In the genomic region with DNA sequence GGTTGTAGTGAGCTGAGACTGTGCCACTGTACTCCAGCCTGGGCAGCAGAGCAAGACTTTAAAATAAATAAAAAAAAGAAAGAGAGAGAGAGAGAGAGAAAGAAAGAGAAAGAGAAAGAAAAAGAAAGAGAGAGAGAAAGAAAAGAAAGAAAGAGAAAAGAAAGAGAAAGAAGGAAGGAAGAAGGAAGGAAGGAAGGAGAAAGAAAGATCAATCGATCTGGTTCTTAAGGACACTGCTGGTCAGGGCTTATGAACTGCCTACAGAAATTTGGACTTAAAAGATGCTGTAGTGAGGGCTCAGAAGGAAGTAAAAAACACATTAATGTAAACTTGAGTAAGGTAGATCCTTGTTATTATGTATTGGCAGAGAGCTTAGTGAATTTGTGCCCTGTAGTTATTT, we compare ENCODE assay signal across 29 cellular contexts.
"Had no signal": no experiment of that assay in that cellular context is flagged by ENCODE, and none has a peak within 500 bp of the region (broad histone marks: within the 10 kb centered on the region; RNA-seq: fewer than 3 reads in every experiment).

No MANE protein-coding gene starts in this region.

- ATAC-seq: naive thymus-derived CD8-positive, alpha-beta T cell; natural killer cell treated with Interleukin-12 subunit alpha and Interleukin-12 subunit beta and Interleukin-15 and Interleukin-18, amount 100 ng/mL, for 72 hours; psoas muscle; right cardiac atrium; right lobe of liver; stimulated activated effector memory CD8-positive, alpha-beta T cell treated with anti-CD3 and anti-CD28 coated beads, Interleukin-12 subunit alpha, Interleukin-12 subunit beta, amount 100 ng/mL, for 72 hours; stimulated activated naive B cell treated with anti-CD40 and anti-IgM and Interleukin-4, amounts not matched to agents 10 μg/mL and 1 μg/mL and 100 μg/mL, for 72 hours had no signal

- H3K27me3 ChIP-seq: neural progenitor cell, ovary, right lobe of liver, sigmoid colon, stomach, thyroid gland, tibial nerve, upper lobe of left lung, vagina had no signal

- H3K4me1 ChIP-seq: neural progenitor cell, parathyroid adenoma, psoas muscle, right lobe of liver, sigmoid colon, stomach, thyroid gland, tibial nerve, upper lobe of left lung, vagina had no signal

- H3K27me3 Mint-ChIP-seq: naive thymus-derived CD8-positive, alpha-beta T cell; natural killer cell treated with Interleukin-12 subunit alpha and Interleukin-12 subunit beta and Interleukin-15 and Interleukin-18, amount 100 ng/mL, for 72 hours; progenitor cell of endocrine pancreas; stimulated activated naive B cell treated with anti-CD40 and anti-IgM and Interleukin-4, amounts not matched to agents 10 μg/mL and 1 μg/mL and 100 μg/mL, for 72 hours; stimulated activated naive CD8-positive, alpha-beta T cell treated with anti-CD3 and anti-CD28 coated beads, Interleukin-15, Interleukin-2, amounts not matched to agents 100 ng/mL and 50 ng/mL, for 24 hours had no signal

- H3K27ac Mint-ChIP-seq: natural killer cell treated with Interleukin-12 subunit alpha and Interleukin-12 subunit beta and Interleukin-15 and Interleukin-18, amount 100 ng/mL, for 72 hours; neural progenitor cell; progenitor cell of endocrine pancreas; stimulated activated effector memory CD8-positive, alpha-beta T cell treated with anti-CD3 and anti-CD28 coated beads, Interleukin-12 subunit alpha, Interleukin-12 subunit beta, amount 100 ng/mL, for 72 hours; stimulated activated naive B cell treated with anti-CD40 and anti-IgM and Interleukin-4, amounts not matched to agents 10 μg/mL and 1 μg/mL and 100 μg/mL, for 72 hours; stimulated activated naive CD8-positive, alpha-beta T cell treated with anti-CD3 and anti-CD28 coated beads, Interleukin-15, Interleukin-2, amounts not matched to agents 100 ng/mL and 50 ng/mL, for 24 hours had no signal

- H3K27ac ChIP-seq: neural progenitor cell, ovary, parathyroid adenoma, psoas muscle, right lobe of liver, sigmoid colon, stomach, thoracic aorta, thyroid gland, tibial nerve, upper lobe of left lung, vagina had no signal

- H3K4me3 Mint-ChIP-seq: naive thymus-derived CD8-positive, alpha-beta T cell; natural killer cell treated with Interleukin-12 subunit alpha and Interleukin-12 subunit beta and Interleukin-15 and Interleukin-18, amount 100 ng/mL, for 72 hours; neural progenitor cell; stimulated activated effector memory CD8-positive, alpha-beta T cell treated with anti-CD3 and anti-CD28 coated beads, Interleukin-12 subunit alpha, Interleukin-12 subunit beta, amount 100 ng/mL, for 72 hours; stimulated activated naive B cell treated with anti-CD40 and anti-IgM and Interleukin-4, amounts not matched to agents 10 μg/mL and 1 μg/mL and 100 μg/mL, for 72 hours; stimulated activated naive CD8-positive, alpha-beta T cell treated with anti-CD3 and anti-CD28 coated beads, Interleukin-15, Interleukin-2, amounts not matched to agents 100 ng/mL and 50 ng/mL, for 24 hours had no signal

- H3K4me1 Mint-ChIP-seq: naive thymus-derived CD8-positive, alpha-beta T cell; neural progenitor cell; stimulated activated naive B cell treated with anti-CD40 and anti-IgM and Interleukin-4, amounts not matched to agents 10 μg/mL and 1 μg/mL and 100 μg/mL, for 72 hours had no signal

- H2AFZ ChIP-seq: neural progenitor cell, parathyroid adenoma had no signal

- FAIRE-seq: small intestine, urothelium cell line had no signal

- DNase-seq: naive thymus-derived CD8-positive, alpha-beta T cell; occipital lobe; ovary; posterior cingulate gyrus; psoas muscle; right cardiac atrium; right lobe of liver; sigmoid colon; small intestine; stimulated activated CD4-positive, alpha-beta T cell treated with anti-CD3 and anti-CD28 coated beads, Interleukin-15, amount 100 ng/mL, for 24 hours; stimulated activated CD4-positive, alpha-beta T cell treated with anti-CD3 and anti-CD28 coated beads, Interleukin-2, amount 100 ng/mL, for 24 hours; stimulated activated CD4-positive, alpha-beta T cell treated with anti-CD3 and anti-CD28 coated beads, Interleukin-2, amount 100 ng/mL, for 48 hours; stimulated activated CD4-positive, alpha-beta T cell treated with anti-CD3 and anti-CD28 coated beads, Interleukin-4, amount 100 ng/mL, for 24 hours; stimulated activated naive B cell treated with anti-CD40 and anti-IgM and Interleukin-4, amounts not matched to agents 10 μg/mL and 1 μg/mL and 100 μg/mL, for 72 hours; stimulated activated naive CD4-positive, alpha-beta T cell treated with Interleukin-2 at 50 U/mL for 16 hours; stomach; thyroid gland; trophoblast cell; upper lobe of left lung had no signal

- H3K9me3 ChIP-seq: psoas muscle, right lobe of liver, sigmoid colon, stomach, thoracic aorta, thyroid gland, vagina had no signal

- H3K9me3 Mint-ChIP-seq: natural killer cell treated with Interleukin-12 subunit alpha and Interleukin-12 subunit beta and Interleukin-15 and Interleukin-18, amount 100 ng/mL, for 72 hours had no signal

- H3K9ac ChIP-seq: neural progenitor cell, parathyroid adenoma had no signal

- H3K36me3 ChIP-seq: ovary, right lobe of liver, thoracic aorta had no signal

- H3K4me3 ChIP-seq: neural progenitor cell, ovary, psoas muscle, right lobe of liver, sigmoid colon, stomach, thoracic aorta, thyroid gland, tibial nerve, upper lobe of left lung, vagina had no signal

- H3K4me2 ChIP-seq: neural progenitor cell had no signal
